ENCODE assay signal across 30 cellular contexts in the genomic region with DNA sequence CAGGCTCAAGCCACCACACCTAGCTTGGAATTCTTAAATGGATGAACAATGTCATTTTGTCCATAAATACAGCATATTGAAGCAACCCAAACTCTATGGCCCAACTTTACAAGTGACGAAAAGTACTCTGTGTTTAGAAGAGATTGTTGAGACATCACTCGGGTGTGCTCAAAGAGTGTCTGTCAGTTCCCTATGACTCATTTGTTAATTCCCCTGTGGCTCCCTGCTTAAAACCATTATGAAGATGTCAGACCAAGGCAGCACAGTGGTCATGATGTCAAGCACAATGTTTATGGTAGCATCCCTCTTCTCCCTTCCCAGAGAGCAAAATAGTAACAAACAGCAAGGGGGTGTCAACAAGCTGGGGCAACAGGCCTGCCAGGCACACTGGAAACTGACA. TPM values are rescaled to one million over a fixed set of nuclear protein-coding genes. Genes with fewer than 3 reads are reported as not detected.
DNase-seq lines count a peak whose midpoint lies in the region; ATAC-seq, FAIRE-seq and TF ChIP-seq lines count a peak whose summit lies in the region.
"Had no signal": no experiment of that assay in that cellular context is flagged by ENCODE, and none has a peak within 500 bp of the region (broad histone marks: within the 10 kb centered on the region; RNA-seq: fewer than 3 reads in every experiment).

No MANE protein-coding gene starts in this region.

- TF ChIP-seq RAD21 in GM12878 (IDR thresholded peaks at IDR 0.05; ENCODE audit: insufficient read depth, low read depth, low read length), result no peak

- H4K20me1 ChIP-seq in GM12878 (ENCODE audit: control insufficient read depth, insufficient read depth), result no peaks in the 10 kb centered on the region

- no peak overlapping the region for H3K4me2 ChIP-seq in GM12878 (ENCODE audit: control insufficient read depth, insufficient read depth)
- H3K4me2 ChIP-seq: A549, SK-N-SH had no signal

- RAD21 ChIA-PET in GM12878 (lab: Charles Lee; ENCODE audit: unreplicated experiment), result no interaction called here

- SMC1A ChIA-PET in GM12878 (lab: Charles Lee; ENCODE audit: uncharacterized antibody, unreplicated experiment), result no interaction called here

- POLR2A ChIA-PET in GM12878 (lab: Charles Lee), result interaction anchor here (0.7 kb wide), 1 partner anchor 41 kb away, joined by 3 read pairs; no protein-coding TSS in a partner anchor

- no peaks in the 10 kb centered on the region for H3K9me3 ChIP-seq in GM12878 (replicated peaks; ENCODE audit: control insufficient read depth, insufficient read depth, low read length)
- H3K9me3 ChIP-seq: A549, heart right ventricle, SK-N-SH had no signal

- intact Hi-C loops in GM12878 (cut with micrococcal nuclease; ENCODE audit: unreplicated experiment), result no loop called here

- no peaks in the 10 kb centered on the region for H3K36me3 ChIP-seq in GM12878 (ENCODE audit: control insufficient read depth in 2 of 2, insufficient read depth in 2 of 2, low read length in 1 of 2)

- in situ Hi-C loops in GM12878 (cut with MboI), result no loop called here

- H2AFZ ChIP-seq in GM12878 (ENCODE audit: control insufficient read depth, low read depth, low read length), result no peak overlapping the region

- no TSS peak for BruUV-seq in GM12878 (replicated peaks; lab: Mats Ljungman, UMichigan)

- 42% methylated on average over 2 of the region's 2 CpGs for WGBS in GM12878 (ENCODE audit: insufficient coverage, insufficient replicate concordance, low lambda C conversion rate, missing lambda C conversion rate)

- FAIRE-seq in GM12878 (lab: Jason Lieb, UNC), result no peak
- FAIRE-seq: A549, D721Med, G401.6, RCC 7860 had no signal

- H3K4me3 ChIP-seq in GM12878 (no peak overlapping the region), foreskin fibroblast (ENCODE audit: low read depth in 1 of 2, low read length in 2 of 2) (no peak overlapping the region)
- H3K4me3 ChIP-seq: A549, heart right ventricle had no signal

- no peak for TF ChIP-seq POLR2A in GM12878 (IDR thresholded peaks at IDR 0.05; ENCODE audit: low read depth, low read length)

- DNase-seq in AG08395 (ENCODE audit: low spot score), result peak; percentile 13
- DNase-seq in LHCN-M2 (ENCODE audit: low read depth), result peak; percentile 74
- no peak for DNase-seq in GM12878 (ENCODE audit: low read depth, low spot score)
- DNase-seq in foreskin fibroblast, result peak; percentile 18 to 45
- no peak for DNase-seq in NCI-H748 (lab: John Stamatoyannopoulos, UW; ENCODE audit: unreplicated experiment)
- no peak for DNase-seq in midbrain (lab: John Stamatoyannopoulos, UW)
- DNase-seq in RPMI8226, result no peak
- no peak for DNase-seq in mucosa of gallbladder (ENCODE audit: low spot score)
- DNase-seq: activated naive CD4-positive, alpha-beta T cell treated with Interleukin-2 at 50 U/mL for 16 hours; activated T-cell treated with anti-CD3 and anti-CD28 coated beads, Interleukin-2, amount 50 U/mL, for 24 hours; C1 segment of cervical spinal cord; heart right ventricle; immature natural killer cell; MM.1S; NCI-H2029; NCI-H446; nucleus accumbens; SK-N-SH; stimulated activated CD4-positive, alpha-beta T cell treated with anti-CD3 and anti-CD28 coated beads, Interleukin-12 subunit alpha, Interleukin-12 subunit beta, amount 100 ng/mL, for 4 hours; stimulated activated CD8-positive, alpha-beta memory T cell treated with anti-CD3 and anti-CD28 coated beads, Interleukin-4, amount 100 ng/mL, for 48 hours had no signal

- no peak overlapping the region for H3K9ac ChIP-seq in GM12878 (ENCODE audit: control insufficient read depth, insufficient read depth, low read length)
- H3K9ac ChIP-seq: SK-N-SH had no signal

- H3K79me2 ChIP-seq in GM12878 (ENCODE audit: control insufficient read depth, insufficient read depth, low read length), result no peaks in the 10 kb centered on the region

- no peak overlapping the region for H3K27ac ChIP-seq in GM12878 (ENCODE audit: control insufficient read depth, insufficient read depth)
- H3K27ac ChIP-seq: A549, heart right ventricle, HL-60 had no signal

- no peak for TF ChIP-seq EP300 in GM12878 (IDR thresholded peaks at IDR 0.05; ENCODE audit: borderline replicate concordance in 1 of 2, control insufficient read depth in 1 of 2, low read depth in 2 of 2, low read length in 2 of 2)

- CTCF ChIA-PET in GM12878 (lab: Yijun Ruan, JAX), result interaction anchor here (1.4 kb wide), 1 partner anchor 68 kb away, joined by 4 read pairs; no protein-coding TSS in a partner anchor

- peak; percentile 48 for ATAC-seq in GM12878
- ATAC-seq: A549; activated CD4-positive, CD25-positive, alpha-beta regulatory T cell treated with anti-CD3 and anti-CD28 coated beads, Interleukin-2, amount 50 U/mL, for 24 hours had no signal

- TF ChIP-seq CTCF in GM12878 (IDR thresholded peaks at IDR 0.05 in 2 of 3, conservative IDR thresholded peaks at IDR 0.05 in 1 of 3; ENCODE audit: control insufficient read depth in 2 of 3, extremely low read depth in 1 of 3, insufficient read depth in 1 of 3, low read depth in 3 of 3, low read length in 3 of 3) (no peak), foreskin fibroblast (IDR thresholded peaks at IDR 0.05; ENCODE audit: low read depth, low read length) (no peak)

- no peaks in the 10 kb centered on the region for H3K27me3 ChIP-seq in GM12878 (replicated peaks in 1 of 2; ENCODE audit: control insufficient read depth in 2 of 2, insufficient read depth in 2 of 2, low read length in 1 of 2)
- H3K27me3 ChIP-seq: heart right ventricle had no signal

- no peaks in the 10 kb centered on the region for H3K4me1 ChIP-seq in GM12878 (ENCODE audit: control insufficient read depth, insufficient read depth, low read length)
- H3K4me1 ChIP-seq: A549, heart right ventricle had no signal

RNA-seq across cellular contexts. Expression of gene LYG1, which starts 3.0 kb away (rescaled TPM):
- 0.26 and 0.86 TPM in 2 replicates for total RNA-seq in LHCN-M2 (2014; rRNA removed)
- 0.28 TPM for polyA plus RNA-seq in LHCN-M2 (2012)
- 1.3 and 1.9 TPM in 2 replicates for total RNA-seq in GM12878 (2013; cell fraction: nucleolus; rRNA removed)
- total RNA-seq in GM12878 (2014; rRNA removed), result 0.34 and 0.60 TPM in 2 replicates
- 0.27 and 0.41 TPM in 2 replicates for total RNA-seq in GM12878 (2014; rRNA removed; fragmentation: Illumina TruSeq; extraction: Trizol)
- total RNA-seq in GM12878 (2021), result 0.21 TPM in 1 of 2 replicates, not detected in the other
- 0.88 TPM for polyA plus RNA-seq in GM12878 (2011; ENCODE audit: low read depth)
- polyA plus RNA-seq in GM12878 (2011; rRNA removed), result 1.3 TPM in 2 replicates
- 0.72 and 1.3 TPM in 2 replicates for polyA plus RNA-seq in GM12878 (2011; cell fraction: cytosol; rRNA removed)
- 4.4 and 6.0 TPM in 2 replicates for polyA plus RNA-seq in GM12878 (2011; cell fraction: nucleus; rRNA removed)
- 0.60 and 0.70 TPM in 2 replicates for polyA plus RNA-seq in GM12878 (2012)
- polyA plus RNA-seq in GM12878 (2014; fragmentation: Illumina TruSeq; extraction: Trizol), result 0.88 and 1.8 TPM in 2 replicates
- 1 to 10 TPM in 1 of 2 experiments, under 1 TPM in 1; 0.79 to 1.2 TPM for polyA plus RNA-seq in GM12878 (2014; fragmentation: Nextera tagmentation; extraction: Ambion mirVana)
- polyA plus RNA-seq in GM12878 (2014; rRNA removed), result 0.70 and 0.72 TPM in 2 replicates
- under 1 TPM; 0.33 to 0.83 TPM for polyA plus RNA-seq in GM12878 (2016; fragmentation: Nextera tagmentation; extraction: Ambion mirVana)
- polyA minus RNA-seq in GM12878 (2011; rRNA and poly(A)+ RNA removed), result 0.37 and 1.3 TPM in 2 replicates
- polyA minus RNA-seq in GM12878 (2011; cell fraction: cytosol; rRNA and poly(A)+ RNA removed), result not detected in 2 replicates
- 0.60 and 1.3 TPM in 2 replicates for polyA minus RNA-seq in GM12878 (2011; cell fraction: nucleus; rRNA and poly(A)+ RNA removed)
- total RNA-seq in mucosa of gallbladder, result 1.6 TPM

RNA-seq across cellular contexts. Expression of gene TXNDC9, which starts 38.1 kb away (rescaled TPM):
- total RNA-seq in LHCN-M2 (2014; rRNA removed) (56.7 and 74.7 TPM in 2 replicates), GM12878 (2014; rRNA removed) (37.4 and 45.4 TPM in 2 replicates), GM12878 (2014; rRNA removed; fragmentation: Illumina TruSeq; extraction: Trizol) (48.2 and 53.1 TPM in 2 replicates), GM12878 (2021) (26.6 and 28.8 TPM in 2 replicates), mucosa of gallbladder (20.2 TPM)
- polyA plus RNA-seq in LHCN-M2 (2012), result 24.9 TPM
- total RNA-seq in GM12878 (2013; cell fraction: nucleolus; rRNA removed), result 57.0 and 64.5 TPM in 2 replicates
- polyA plus RNA-seq in GM12878 (2011; ENCODE audit: low read depth), result 14.9 TPM
- polyA plus RNA-seq in GM12878 (2011; rRNA removed) (37.0 and 57.1 TPM in 2 replicates), GM12878 (2014; fragmentation: Illumina TruSeq; extraction: Trizol) (48.6 and 56.8 TPM in 2 replicates), GM12878 (2014; fragmentation: Nextera tagmentation; extraction: Ambion mirVana) (100 to 1,000 TPM; 136 to 170 TPM), GM12878 (2014; rRNA removed) (23.0 and 27.0 TPM in 2 replicates), GM12878 (2016; fragmentation: Nextera tagmentation; extraction: Ambion mirVana) (10 to 100 TPM; 76.0 to 77.3 TPM)
- 17.3 and 20.7 TPM in 2 replicates for polyA plus RNA-seq in GM12878 (2011; cell fraction: cytosol; rRNA removed)
- 15.2 and 15.7 TPM in 2 replicates for polyA plus RNA-seq in GM12878 (2011; cell fraction: nucleus; rRNA removed)
- polyA plus RNA-seq in GM12878 (2012), result 18.2 and 19.3 TPM in 2 replicates
- polyA minus RNA-seq in GM12878 (2011; rRNA and poly(A)+ RNA removed), result 18.5 and 18.9 TPM in 2 replicates
- 5.1 and 7.4 TPM in 2 replicates for polyA minus RNA-seq in GM12878 (2011; cell fraction: cytosol; rRNA and poly(A)+ RNA removed)
- polyA minus RNA-seq in GM12878 (2011; cell fraction: nucleus; rRNA and poly(A)+ RNA removed), result 9.7 and 19.8 TPM in 2 replicates

RNA-seq across cellular contexts. Expression of gene EIF5B, which starts 39.2 kb away (rescaled TPM):
- total RNA-seq in LHCN-M2 (2014; rRNA removed), result 13.7 and 25.2 TPM in 2 replicates
- 23.8 TPM for polyA plus RNA-seq in LHCN-M2 (2012)
- total RNA-seq in GM12878 (2013; cell fraction: nucleolus; rRNA removed), result 71.7 and 75.7 TPM in 2 replicates
- 37.6 and 42.0 TPM in 2 replicates for total RNA-seq in GM12878 (2014; rRNA removed)
- 33.9 and 38.7 TPM in 2 replicates for total RNA-seq in GM12878 (2014; rRNA removed; fragmentation: Illumina TruSeq; extraction: Trizol)
- 47.0 and 53.8 TPM in 2 replicates for total RNA-seq in GM12878 (2021)
- polyA plus RNA-seq in GM12878 (2011; ENCODE audit: low read depth), result 26.3 TPM
- 21.7 and 22.1 TPM in 2 replicates for polyA plus RNA-seq in GM12878 (2011; rRNA removed)
- polyA plus RNA-seq in GM12878 (2011; cell fraction: cytosol; rRNA removed), result 13.9 and 23.8 TPM in 2 replicates
- 30.4 and 39.6 TPM in 2 replicates for polyA plus RNA-seq in GM12878 (2011; cell fraction: nucleus; rRNA removed)
- 49.7 and 50.1 TPM in 2 replicates for polyA plus RNA-seq in GM12878 (2012)
- polyA plus RNA-seq in GM12878 (2014; fragmentation: Illumina TruSeq; extraction: Trizol), result 119 and 143 TPM in 2 replicates
- polyA plus RNA-seq in GM12878 (2014; fragmentation: Nextera tagmentation; extraction: Ambion mirVana), result 10 to 100 TPM; 38.2 to 52.4 TPM
- polyA plus RNA-seq in GM12878 (2014; rRNA removed), result 36.7 and 37.2 TPM in 2 replicates
- 10 to 100 TPM; 43.5 to 46.7 TPM for polyA plus RNA-seq in GM12878 (2016; fragmentation: Nextera tagmentation; extraction: Ambion mirVana)
- polyA minus RNA-seq in GM12878 (2011; rRNA and poly(A)+ RNA removed), result 45.9 and 49.7 TPM in 2 replicates
- polyA minus RNA-seq in GM12878 (2011; cell fraction: cytosol; rRNA and poly(A)+ RNA removed), result 5.3 and 7.8 TPM in 2 replicates
- polyA minus RNA-seq in GM12878 (2011; cell fraction: nucleus; rRNA and poly(A)+ RNA removed), result 34.8 and 50.1 TPM in 2 replicates
- total RNA-seq in mucosa of gallbladder, result 24.5 TPM

RNA-seq across cellular contexts. Expression of gene LYG2, which starts 42.5 kb away (rescaled TPM):
- not detected in 2 replicates for total RNA-seq in LHCN-M2 (2014; rRNA removed)
- polyA plus RNA-seq in LHCN-M2 (2012), result 0.10 TPM
- not detected in 2 replicates for total RNA-seq in GM12878 (2013; cell fraction: nucleolus; rRNA removed)
- total RNA-seq in GM12878 (2014; rRNA removed), result not detected in 2 replicates
- not detected in 2 replicates for total RNA-seq in GM12878 (2014; rRNA removed; fragmentation: Illumina TruSeq; extraction: Trizol)
- total RNA-seq in GM12878 (2021), result not detected in 2 replicates
- polyA plus RNA-seq in GM12878 (2011; ENCODE audit: low read depth), result not detected
- not detected in 2 replicates for polyA plus RNA-seq in GM12878 (2011; rRNA removed)
- not detected in 2 replicates for polyA plus RNA-seq in GM12878 (2011; cell fraction: cytosol; rRNA removed)
- polyA plus RNA-seq in GM12878 (2011; cell fraction: nucleus; rRNA removed), result not detected in 2 replicates
- polyA plus RNA-seq in GM12878 (2012), result not detected in 2 replicates
- 0.30 TPM in 1 of 2 replicates, not detected in the other for polyA plus RNA-seq in GM12878 (2014; fragmentation: Illumina TruSeq; extraction: Trizol)
- polyA plus RNA-seq in GM12878 (2014; fragmentation: Nextera tagmentation; extraction: Ambion mirVana), result under 1 TPM; 0.11 to 0.23 TPM
- polyA plus RNA-seq in GM12878 (2014; rRNA removed), result not detected in 2 replicates
- polyA plus RNA-seq in GM12878 (2016; fragmentation: Nextera tagmentation; extraction: Ambion mirVana), result under 1 TPM; 0.51 to 0.95 TPM
- not detected in 2 replicates for polyA minus RNA-seq in GM12878 (2011; rRNA and poly(A)+ RNA removed)
- polyA minus RNA-seq in GM12878 (2011; cell fraction: cytosol; rRNA and poly(A)+ RNA removed), result not detected in 2 replicates
- not detected in 2 replicates for polyA minus RNA-seq in GM12878 (2011; cell fraction: nucleus; rRNA and poly(A)+ RNA removed)
- total RNA-seq in mucosa of gallbladder, result not detected
- total RNA-seq: heart right ventricle, liver, subcutaneous adipose tissue, urinary bladder had no signal
- polyA plus RNA-seq: A549, esophagus, heart right ventricle, immature natural killer cell, SK-N-SH, urinary bladder had no signal

Comparison
In these comparisons a context has a peak if more than half of its experiments do, and no peak if none do; other contexts are left out.
1. DNase-seq: peak in AG08395 (single experiment), LHCN-M2 (single experiment) and foreskin fibroblast (2 of 2); none in GM12878 (single experiment), NCI-H748 (single experiment), midbrain (single experiment), RPMI8226 (single experiment) and mucosa of gallbladder (single experiment).